9 cellular contexts compared by ENCODE assay signal in genomic region chr3:185658504-185658912, GRCh38.
DNase-seq lines count a peak whose midpoint lies in the region; ATAC-seq lines count a peak whose summit lies in the region.
"Had no signal": no experiment of that assay in that cellular context is flagged by ENCODE, and none has a peak within 500 bp of the region (broad histone marks: within the 10 kb centered on the region; RNA-seq: fewer than 3 reads in every experiment).

No MANE protein-coding gene starts in this region.

- H3K9me3 Mint-ChIP-seq in stimulated activated naive CD8-positive, alpha-beta T cell treated with anti-CD3 and anti-CD28 coated beads, Interleukin-15, amount 100 ng/mL, for 72 hours: no peaks in the 10 kb centered on the region

- no peaks in the 10 kb centered on the region for H3K4me1 Mint-ChIP-seq in stimulated activated naive CD8-positive, alpha-beta T cell treated with anti-CD3 and anti-CD28 coated beads, Interleukin-15, amount 100 ng/mL, for 72 hours

- H3K27ac ChIP-seq in mesendoderm (ENCODE audit: low read depth, low read length): no peak overlapping the region

- no peak for DNase-seq in stimulated activated naive CD8-positive, alpha-beta T cell treated with anti-CD3 and anti-CD28 coated beads, Interleukin-15, Interleukin-2, amounts not matched to agents 100 U/mL and 50 U/mL, for 24 hours
- DNase-seq in stimulated activated naive CD8-positive, alpha-beta T cell treated with anti-CD3 and anti-CD28 coated beads, Interleukin-15, amount 100 ng/mL, for 72 hours: no peak
- peak; percentile 69 for DNase-seq in dermis blood vessel endothelial cell
- DNase-seq in mesendoderm: peak; percentile 53
- DNase-seq in stimulated activated naive CD4-positive, alpha-beta T cell treated with Interleukin-2 at 50 U/mL for 16 hours (lab: John Stamatoyannopoulos, UW): no peak
- DNase-seq in activated CD8-positive, alpha-beta memory T cell treated with anti-CD3 and anti-CD28 coated beads, Interleukin-2, amount 50 U/mL, for 4 hours: no peak
- no peak for DNase-seq in T-helper 9 cell

- no peak overlapping the region for H2BK5ac ChIP-seq in mesendoderm (ENCODE audit: low read length)

- H3K4me1 ChIP-seq in mesendoderm (ENCODE audit: control insufficient read depth, low read depth, low read length): no peaks in the 10 kb centered on the region

- peaks cover 2% of the 10 kb centered on the region for H3K79me1 ChIP-seq in mesendoderm (ENCODE audit: low read length)

- H3K79me2 ChIP-seq in mesendoderm (ENCODE audit: control insufficient read depth, insufficient read depth, low read length): no peaks in the 10 kb centered on the region

- no peak overlapping the region for H2BK15ac ChIP-seq in mesendoderm (replicated peaks; ENCODE audit: low read depth)

- no peak overlapping the region for H3K23ac ChIP-seq in mesendoderm (ENCODE audit: low read length)

- H3K4me3 Mint-ChIP-seq in stimulated activated naive CD8-positive, alpha-beta T cell treated with anti-CD3 and anti-CD28 coated beads, Interleukin-15, amount 100 ng/mL, for 72 hours: no peak overlapping the region

- H3K56ac ChIP-seq in mesendoderm (ENCODE audit: low read length): no peak overlapping the region

- no peak overlapping the region for H4K5ac ChIP-seq in mesendoderm (ENCODE audit: low read length)

- WGBS in mesendoderm (ENCODE audit: extremely low coverage, insufficient coverage, low lambda C conversion rate): no CpG with 5 or more reads among the region's 8 CpGs

- H2AK5ac ChIP-seq in mesendoderm (ENCODE audit: low read length): no peak overlapping the region

- H3K36me3 ChIP-seq in mesendoderm (ENCODE audit: control insufficient read depth, insufficient read depth, low read length): peaks cover 14% of the 10 kb centered on the region

- H2BK120ac ChIP-seq in mesendoderm (ENCODE audit: low read depth, low read length): no peak overlapping the region

- H3K4me2 ChIP-seq in mesendoderm (ENCODE audit: low read length): no peak overlapping the region

- peak; percentile 24 for ATAC-seq in stimulated activated naive CD8-positive, alpha-beta T cell treated with anti-CD3 and anti-CD28 coated beads, Interleukin-15, Interleukin-2, amounts not matched to agents 100 U/mL and 50 U/mL, for 24 hours
- ATAC-seq in stimulated activated naive CD8-positive, alpha-beta T cell treated with anti-CD3 and anti-CD28 coated beads, Interleukin-15, amount 100 ng/mL, for 72 hours: no peak
- no peak for ATAC-seq in HG03280 (IDR thresholded peaks at IDR 0.05; ENCODE audit: unreplicated experiment)

- H3K9ac ChIP-seq in mesendoderm (ENCODE audit: low read length): no peak overlapping the region

- no peak overlapping the region for H4K8ac ChIP-seq in mesendoderm (ENCODE audit: low read depth, low read length)

- H3K18ac ChIP-seq in mesendoderm (ENCODE audit: low read length): no peak overlapping the region

- H3K27me3 Mint-ChIP-seq in stimulated activated naive CD8-positive, alpha-beta T cell treated with anti-CD3 and anti-CD28 coated beads, Interleukin-15, amount 100 ng/mL, for 72 hours: peaks cover 6% of the 10 kb centered on the region

- H3K4me3 ChIP-seq in mesendoderm (ENCODE audit: low read length): no peak overlapping the region
- H3K4me3 ChIP-seq: Peyer's patch had no signal

- no peaks in the 10 kb centered on the region for H3K27me3 ChIP-seq in mesendoderm (ENCODE audit: insufficient read depth, low read length, poor library complexity)
- H3K27me3 ChIP-seq: Peyer's patch had no signal

- no peak overlapping the region for H3K4ac ChIP-seq in mesendoderm (ENCODE audit: low read depth, low read length)

- H3K27ac Mint-ChIP-seq in stimulated activated naive CD8-positive, alpha-beta T cell treated with anti-CD3 and anti-CD28 coated beads, Interleukin-15, amount 100 ng/mL, for 72 hours: no peak overlapping the region

Comparison
In these comparisons a context has a peak if more than half of its experiments do, and no peak if none do; other contexts are left out.
1. DNase-seq: peak in dermis blood vessel endothelial cell (single experiment) and mesendoderm (single experiment); none in stimulated activated naive CD8-positive, alpha-beta T cell treated with anti-CD3 and anti-CD28 coated beads, Interleukin-15, Interleukin-2, amounts not matched to agents 100 U/mL and 50 U/mL, for 24 hours (single experiment), stimulated activated naive CD8-positive, alpha-beta T cell treated with anti-CD3 and anti-CD28 coated beads, Interleukin-15, amount 100 ng/mL, for 72 hours (0 of 2), stimulated activated naive CD4-positive, alpha-beta T cell treated with Interleukin-2 at 50 U/mL for 16 hours (single experiment), activated CD8-positive, alpha-beta memory T cell treated with anti-CD3 and anti-CD28 coated beads, Interleukin-2, amount 50 U/mL, for 4 hours (single experiment) and T-helper 9 cell (single experiment).